ENCODE assay signal across 17 cellular contexts in the genomic region with DNA sequence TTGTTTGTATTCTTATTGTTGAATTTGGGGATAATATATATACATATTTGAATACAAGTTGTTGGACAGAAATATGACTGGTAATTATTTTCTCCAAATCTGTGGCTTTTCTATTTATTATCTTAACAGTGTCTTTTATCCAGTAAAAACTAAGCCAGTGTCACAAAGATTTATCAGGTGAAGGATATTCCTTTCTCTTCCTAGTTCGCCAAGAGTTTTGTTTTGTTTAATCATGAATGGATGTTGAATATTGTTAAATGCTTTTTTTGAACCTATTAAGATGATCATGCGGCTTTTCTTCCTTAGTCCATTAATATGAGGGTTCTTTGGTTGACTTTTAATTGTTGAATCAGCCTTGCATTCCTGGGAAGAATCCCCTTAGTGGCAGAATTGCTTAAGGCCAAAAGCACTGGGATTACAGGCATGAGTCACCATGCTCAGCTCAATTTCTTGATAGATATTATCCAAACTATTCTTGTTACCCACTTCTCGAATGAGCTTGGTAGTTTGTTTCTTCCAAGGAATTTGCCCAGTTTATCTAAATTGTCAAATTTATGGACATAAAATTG. TPM values are rescaled to one million over a fixed set of nuclear protein-coding genes. Genes with fewer than 3 reads are reported as not detected.
A peak's percentile ranks its signal among the peaks of the same experiment; 100 is the strongest.
DNase-seq lines count a peak whose midpoint lies in the region; ATAC-seq and TF ChIP-seq lines count a peak whose summit lies in the region.
"Had no signal": no experiment of that assay in that cellular context is flagged by ENCODE, and none has a peak within 500 bp of the region (broad histone marks: within the 10 kb centered on the region; RNA-seq: fewer than 3 reads in every experiment).

No MANE protein-coding gene starts in this region.

- H3K4me1 ChIP-seq in right cardiac atrium (ENCODE audit: control insufficient read depth, insufficient read depth, low read length): no peaks in the 10 kb centered on the region
- H3K4me1 ChIP-seq: Caco-2, vagina had no signal

- H3K27ac ChIP-seq in right cardiac atrium (ENCODE audit: low read length): no peak overlapping the region
- H3K27ac ChIP-seq: epithelial cell of prostate, skin epidermis, vagina had no signal

- WGBS in right cardiac atrium: 80% methylated on average over 3 of the region's 3 CpGs

- H3K4me3 ChIP-seq in HFF-Myc (replicated peaks; ENCODE audit: low read depth, low read length): no peak overlapping the region
- H3K4me3 ChIP-seq in astrocyte of the cerebellum (ENCODE audit: low read depth, low read length): no peak overlapping the region
- H3K4me3 ChIP-seq in fibroblast of villous mesenchyme (ENCODE audit: low read depth, low read length): no peak overlapping the region
- no peak overlapping the region for H3K4me3 ChIP-seq in right cardiac atrium (ENCODE audit: low read length)
- H3K4me3 ChIP-seq: skin epidermis, vagina had no signal

- ATAC-seq in right cardiac atrium: no peak
- ATAC-seq: activated CD4-positive, CD25-positive, alpha-beta regulatory T cell treated with anti-CD3 and anti-CD28 coated beads, Interleukin-2, amount 50 U/mL, for 24 hours had no signal

- no peaks in the 10 kb centered on the region for H3K9me3 ChIP-seq in right cardiac atrium (ENCODE audit: control insufficient read depth, low read length)
- H3K9me3 ChIP-seq: Caco-2, vagina had no signal

- H3K27me3 ChIP-seq in right cardiac atrium (ENCODE audit: control insufficient read depth, insufficient read depth): no peaks in the 10 kb centered on the region
- H3K27me3 ChIP-seq: vagina had no signal

- peak; percentile 35 for DNase-seq in A172 (ENCODE audit: low spot score)
- DNase-seq in HFF-Myc (ENCODE audit: extremely low read depth, low read depth): peak; percentile 37
- peak; percentile 41 for DNase-seq in astrocyte of the cerebellum (ENCODE audit: low read depth)
- peak; percentile 74 for DNase-seq in fibroblast of villous mesenchyme (ENCODE audit: low read depth)
- DNase-seq in NCI-H2227 treated with DMSO at 0.1 percent for 48 hours (lab: John Stamatoyannopoulos, UW): no peak
- DNase-seq in right cardiac atrium: no peak
- no peak for DNase-seq in NCI-H345 treated with DMSO at 0.1 percent for 48 hours (lab: John Stamatoyannopoulos, UW; ENCODE audit: unreplicated experiment)
- DNase-seq in superior temporal gyrus (ENCODE audit: extremely low spot score): no peak
- DNase-seq: activated naive CD4-positive, alpha-beta T cell; Caco-2; cerebellar nuclear complex; NCI-H510A treated with DMSO at 0.1 percent for 48 hours had no signal

- in situ Hi-C loops in astrocyte of the cerebellum (cut with HindIII; ENCODE audit: low sequenced_read_pairs): no loop called here

- TF ChIP-seq CTCF in HFF-Myc (IDR thresholded peaks at IDR 0.05; ENCODE audit: low read depth, low read length, missing control alignments) (no peak), astrocyte of the cerebellum (IDR thresholded peaks at IDR 0.05; ENCODE audit: low read depth, low read length, missing control alignments) (no peak), fibroblast of villous mesenchyme (IDR thresholded peaks at IDR 0.05; ENCODE audit: insufficient read depth, low read depth, low read length) (no peak)

- intact Hi-C loops in right cardiac atrium (cut with DNase I): no loop called here

RNA-seq across cellular contexts. Expression of a gene that starts 53.3 kb away (rescaled TPM):
- total RNA-seq in A172 (2014; rRNA removed; shearing (Covaris generic)): not detected in 2 replicates
- total RNA-seq in fibroblast of villous mesenchyme (under 0.01 TPM in 1 of 2 replicates, not detected in the other), right cardiac atrium (not detected)
- 0.27 TPM for polyA plus RNA-seq in right cardiac atrium
- total RNA-seq: Caco-2, lung microvascular endothelial cell, vagina had no signal

Comparison
In these comparisons a context has a peak if more than half of its experiments do, and no peak if none do; other contexts are left out.
1. DNase-seq: peak in A172 (single experiment), HFF-Myc (single experiment), astrocyte of the cerebellum (single experiment) and fibroblast of villous mesenchyme (single experiment); none in NCI-H2227 treated with DMSO at 0.1 percent for 48 hours (single experiment), right cardiac atrium (0 of 3), NCI-H345 treated with DMSO at 0.1 percent for 48 hours (single experiment) and superior temporal gyrus (single experiment).